17 cellular contexts compared by ENCODE assay signal in the genomic region with DNA sequence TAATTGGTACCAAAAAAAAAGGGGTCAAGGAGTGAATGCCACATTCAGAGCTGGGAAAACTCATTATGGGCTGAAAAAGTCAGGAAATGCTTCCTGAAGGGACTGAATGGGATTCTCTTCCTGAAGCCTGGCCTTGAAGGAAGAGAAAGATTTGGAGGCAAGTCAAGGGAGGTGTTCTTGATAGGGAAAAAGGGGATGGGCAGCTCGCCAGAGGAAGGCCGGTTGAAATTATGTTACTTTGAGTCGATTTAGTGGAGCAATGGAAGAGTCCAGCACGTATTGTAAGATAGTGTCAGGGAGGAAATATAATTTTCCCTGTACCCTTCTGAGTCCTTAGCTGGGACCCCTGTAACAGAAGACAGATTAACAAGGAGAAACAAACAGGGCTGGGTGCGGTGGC.
DNase-seq lines count a peak whose midpoint lies in the region; ATAC-seq, FAIRE-seq and TF ChIP-seq lines count a peak whose summit lies in the region.
"Had no signal": no experiment of that assay in that cellular context is flagged by ENCODE, and none has a peak within 500 bp of the region (broad histone marks: within the 10 kb centered on the region; RNA-seq: fewer than 3 reads in every experiment).

No MANE protein-coding gene starts in this region.

- no peak for DNase-seq in CD8-positive, alpha-beta T cell
- DNase-seq in RWPE1 (ENCODE audit: low spot score): no peak
- no peak for DNase-seq in fibroblast of lung (ENCODE audit: low read depth in 2 of 2)
- DNase-seq in sigmoid colon: no peak
- no peak for DNase-seq in anterior cingulate cortex (lab: John Stamatoyannopoulos, UW)
- no peak for DNase-seq in COLO829 (ENCODE audit: low spot score)
- DNase-seq in GM12891 (ENCODE audit: insufficient read length, low spot score): no peak
- no peak for DNase-seq in T1000 (lab: John Stamatoyannopoulos, UW)
- DNase-seq: activated CD4-positive, alpha-beta memory T cell treated with anti-CD3 and anti-CD28 coated beads for 36 hours; activated naive CD8-positive, alpha-beta T cell treated with anti-CD3 and anti-CD28 coated beads, Interleukin-2, amount 10 ng/mL, durations not matched to agents 7 days and 5 days; activated T-cell treated with anti-CD3 and anti-CD28 coated beads, Interleukin-2, amount 50 U/mL, for 1 hour; effector memory CD4-positive, alpha-beta T cell; NCI-H82; T-cell; WERI-Rb-1 had no signal

- H3K9ac ChIP-seq in fibroblast of lung (ENCODE audit: insufficient read depth, low read length): no peak overlapping the region

- TF ChIP-seq POLR2A in sigmoid colon (IDR thresholded peaks at IDR 0.05): no peak
- no peak for TF ChIP-seq POLR2A in GM12891 (IDR thresholded peaks at IDR 0.05; ENCODE audit: low read depth, low read length)

- ATAC-seq in CD8-positive, alpha-beta T cell: no peak
- ATAC-seq: T-cell had no signal

- WGBS in sigmoid colon, 2 donors: 67 to 87% methylated on average over 5 of the region's 5 CpGs

- H3K4me3 ChIP-seq in CD8-positive, alpha-beta T cell (ENCODE audit: low read depth, low read length): no peak overlapping the region
- no peak overlapping the region for H3K4me3 ChIP-seq in fibroblast of lung (replicated peaks in 1 of 4; ENCODE audit: control extremely low read depth in 1 of 4, insufficient read depth in 1 of 4, low read depth in 3 of 4, low read length in 4 of 4)
- no peak overlapping the region for H3K4me3 ChIP-seq in sigmoid colon
- H3K4me3 ChIP-seq: cardiac muscle cell had no signal

- H3K4me3 Mint-ChIP-seq in CD8-positive, alpha-beta T cell: no peak overlapping the region
- H3K4me3 Mint-ChIP-seq: activated CD4-positive, alpha-beta memory T cell treated with anti-CD3 and anti-CD28 coated beads for 36 hours; activated naive CD8-positive, alpha-beta T cell treated with anti-CD3 and anti-CD28 coated beads, Interleukin-2, amount 10 ng/mL, durations not matched to agents 7 days and 5 days; T-cell had no signal

- H3K4me1 ChIP-seq in CD8-positive, alpha-beta T cell (ENCODE audit: insufficient read depth, low read length): no peaks in the 10 kb centered on the region
- H3K4me1 ChIP-seq in fibroblast of lung (ENCODE audit: control insufficient read depth, extremely low read depth, insufficient read depth, low read length): peaks cover 13% of the 10 kb centered on the region
- H3K4me1 ChIP-seq in sigmoid colon: peaks cover 3 to 46% (median 37%) of the 10 kb centered on the region in 4 donors

- no peak for FAIRE-seq in GM12891 (lab: Jason Lieb, UNC)

- no peak overlapping the region for H3K4me2 ChIP-seq in fibroblast of lung (ENCODE audit: extremely low read depth, insufficient read depth, low read length)

- H3K36me3 Mint-ChIP-seq in CD8-positive, alpha-beta T cell: no peaks in the 10 kb centered on the region
- H3K36me3 Mint-ChIP-seq: activated CD4-positive, alpha-beta memory T cell treated with anti-CD3 and anti-CD28 coated beads for 36 hours; activated naive CD8-positive, alpha-beta T cell treated with anti-CD3 and anti-CD28 coated beads, Interleukin-2, amount 10 ng/mL, durations not matched to agents 7 days and 5 days; naive B cell; T-cell had no signal

- no peak overlapping the region for H3K27ac ChIP-seq in CD8-positive, alpha-beta T cell (ENCODE audit: low read depth, low read length)
- H3K27ac ChIP-seq in RWPE1: peak overlapping the region; percentile 25; the same call in 1 of the 2 replicates
- H3K27ac ChIP-seq in fibroblast of lung (ENCODE audit: insufficient read depth, low read length): peak overlapping the region; percentile 89
- H3K27ac ChIP-seq in sigmoid colon: peak overlapping the region in 3 of 4 donors; percentile 21 to 77 (median 64)
- H3K27ac ChIP-seq: cardiac muscle cell, WERI-Rb-1 had no signal

- CTCF ChIA-PET in CD8-positive, alpha-beta T cell (lab: Charles Lee): interaction anchor here (1.0 to 3.8 kb wide), 2 partner anchors 9 to 12 kb away, joined by 4 to 24 read pairs; no protein-coding TSS in a partner anchor
- CTCF ChIA-PET in RWPE1 (lab: Yijun Ruan, JAX): no interaction called here

- no peaks in the 10 kb centered on the region for H3K36me3 ChIP-seq in CD8-positive, alpha-beta T cell (ENCODE audit: insufficient read depth, low read length)
- H3K36me3 ChIP-seq in fibroblast of lung (ENCODE audit: control insufficient read depth, insufficient read depth, low read length) (no peaks in the 10 kb centered on the region), sigmoid colon (no peaks in the 10 kb centered on the region)
- H3K36me3 ChIP-seq: cardiac muscle cell, WERI-Rb-1 had no signal

- no peak for TF ChIP-seq CTCF in CD8-positive, alpha-beta T cell (IDR thresholded peaks at IDR 0.05)
- TF ChIP-seq CTCF in RWPE1 (conservative IDR thresholded peaks at IDR 0.05; ENCODE audit: low read depth) (no peak), fibroblast of lung (conservative IDR thresholded peaks at IDR 0.05 in 1 of 2, IDR thresholded peaks at IDR 0.05 in 1 of 2; ENCODE audit: low read depth in 1 of 2, low read length in 2 of 2) (no peak), sigmoid colon (IDR thresholded peaks at IDR 0.05) (no peak)

- no peak overlapping the region for H2AFZ ChIP-seq in fibroblast of lung (ENCODE audit: low read length)

- no peaks in the 10 kb centered on the region for H3K9me3 Mint-ChIP-seq in CD8-positive, alpha-beta T cell
- H3K9me3 Mint-ChIP-seq: activated CD4-positive, alpha-beta memory T cell treated with anti-CD3 and anti-CD28 coated beads for 36 hours; activated naive CD8-positive, alpha-beta T cell treated with anti-CD3 and anti-CD28 coated beads, Interleukin-2, amount 10 ng/mL, durations not matched to agents 7 days and 5 days; naive B cell; T-cell had no signal

- no peaks in the 10 kb centered on the region for H3K27me3 ChIP-seq in CD8-positive, alpha-beta T cell (ENCODE audit: insufficient read depth, low read length)
- H3K27me3 ChIP-seq in fibroblast of lung (ENCODE audit: control insufficient read depth, insufficient read depth, low read length) (no peaks in the 10 kb centered on the region), sigmoid colon (no peaks in the 10 kb centered on the region)
- H3K27me3 ChIP-seq: cardiac muscle cell had no signal

- no peaks in the 10 kb centered on the region for H3K27me3 Mint-ChIP-seq in CD8-positive, alpha-beta T cell (ENCODE audit: low read depth)
- H3K27me3 Mint-ChIP-seq: activated CD4-positive, alpha-beta memory T cell treated with anti-CD3 and anti-CD28 coated beads for 36 hours; activated naive CD8-positive, alpha-beta T cell treated with anti-CD3 and anti-CD28 coated beads, Interleukin-2, amount 10 ng/mL, durations not matched to agents 7 days and 5 days; T-cell had no signal

- intact Hi-C loops in CD8-positive, alpha-beta T cell (cut with DNase I, micrococcal nuclease): no loop called here
- intact Hi-C loops in sigmoid colon (cut with DNase I): loop anchor here (5.0 kb wide), 1 partner anchor 38 kb away; no protein-coding TSS in a partner anchor

- H4K20me1 ChIP-seq in fibroblast of lung (ENCODE audit: control insufficient read depth, extremely low read depth, insufficient read depth, low read length): no peaks in the 10 kb centered on the region

- H3K9me3 ChIP-seq in CD8-positive, alpha-beta T cell (ENCODE audit: low read length): no peaks in the 10 kb centered on the region
- H3K9me3 ChIP-seq in fibroblast of lung (ENCODE audit: control insufficient read depth, insufficient read depth, low read depth, low read length) (no peaks in the 10 kb centered on the region), sigmoid colon (no peaks in the 10 kb centered on the region)

- TF ChIP-seq EP300 in sigmoid colon (IDR thresholded peaks at IDR 0.05): no peak

- no peaks in the 10 kb centered on the region for H3K79me2 ChIP-seq in fibroblast of lung (ENCODE audit: control insufficient read depth, insufficient read depth, low read length)

- peak overlapping the region; percentile 15 for H3K27ac Mint-ChIP-seq in CD8-positive, alpha-beta T cell
- H3K27ac Mint-ChIP-seq: activated CD4-positive, alpha-beta memory T cell treated with anti-CD3 and anti-CD28 coated beads for 36 hours; activated naive CD8-positive, alpha-beta T cell treated with anti-CD3 and anti-CD28 coated beads, Interleukin-2, amount 10 ng/mL, durations not matched to agents 7 days and 5 days; T-cell had no signal

- POLR2A ChIA-PET in CD8-positive, alpha-beta T cell (lab: Charles Lee): no interaction called here
- POLR2A ChIA-PET in RWPE1 (lab: Yijun Ruan, JAX; ENCODE audit: low non-redundant PET): no interaction called here

- no peaks in the 10 kb centered on the region for H3K4me1 Mint-ChIP-seq in CD8-positive, alpha-beta T cell (ENCODE audit: low read depth)
- H3K4me1 Mint-ChIP-seq: activated naive CD8-positive, alpha-beta T cell treated with anti-CD3 and anti-CD28 coated beads, Interleukin-2, amount 10 ng/mL, durations not matched to agents 7 days and 5 days had no signal

TF ChIP-seq in GM12891, 5 proteins besides CTCF, POLR2A, EP300 and RAD21:
- TF ChIP-seq SPI1 (IDR thresholded peaks at IDR 0.05; ENCODE audit: low read depth, low read length): no peak
- no peak for TF ChIP-seq POLR2AphosphoS5 (IDR thresholded peaks at IDR 0.05; ENCODE audit: low read depth, low read length)
- no peak for TF ChIP-seq POU2F2 (IDR thresholded peaks at IDR 0.05; ENCODE audit: low read depth, low read length)
- TF ChIP-seq TAF1 (IDR thresholded peaks at IDR 0.05; ENCODE audit: low read depth, low read length): no peak
- TF ChIP-seq PAX5 (IDR thresholded peaks at IDR 0.05; ENCODE audit: insufficient read depth, low read length, severe bottlenecking): no peak
